14 cellular contexts compared by ENCODE assay signal in genomic region chr14:52031781-52032180, GRCh38. TPM values are rescaled to one million over a fixed set of nuclear protein-coding genes. Genes with fewer than 3 reads are reported as not detected.
DNase-seq lines count a peak whose midpoint lies in the region; ATAC-seq and TF ChIP-seq lines count a peak whose summit lies in the region.
"Had no signal": no experiment of that assay in that cellular context is flagged by ENCODE, and none has a peak within 500 bp of the region (broad histone marks: within the 10 kb centered on the region; RNA-seq: fewer than 3 reads in every experiment).

No MANE protein-coding gene starts in this region.

- no peak for TF ChIP-seq CTCF in astrocyte of the cerebellum (IDR thresholded peaks at IDR 0.05; ENCODE audit: low read depth, low read length, missing control alignments)
- TF ChIP-seq CTCF in smooth muscle cell (IDR thresholded peaks at IDR 0.05; ENCODE audit: borderline replicate concordance, insufficient read depth, poor library complexity, severe bottlenecking): no peak
- no peak for TF ChIP-seq CTCF in RWPE1 (conservative IDR thresholded peaks at IDR 0.05; ENCODE audit: low read depth)

- WGBS in smooth muscle cell (ENCODE audit: low lambda C conversion rate): 26% methylated on average over 3 of the region's 3 CpGs

- H3K9ac ChIP-seq in smooth muscle cell (ENCODE audit: low read depth): peak overlapping the region; percentile 78

- H3K4me1 ChIP-seq in smooth muscle cell (ENCODE audit: low read depth): peaks cover 13% of the 10 kb centered on the region

- H3K36me3 ChIP-seq in smooth muscle cell (ENCODE audit: low read depth): peaks cover 9% of the 10 kb centered on the region

- CTCF ChIA-PET in RWPE1 (lab: Yijun Ruan, JAX): no interaction called here

- peaks cover 16% of the 10 kb centered on the region for H3K27me3 Mint-ChIP-seq in activated T-cell treated with anti-CD3 and anti-CD28 coated beads, Interleukin-2, amount 50 U/mL, for 72 hours (ENCODE audit: low read depth)
- H3K27me3 Mint-ChIP-seq in activated naive CD8-positive, alpha-beta T cell treated with anti-CD3 and anti-CD28 coated beads for 36 hours: peaks cover 12% of the 10 kb centered on the region

- H3K27me3 ChIP-seq in smooth muscle cell (ENCODE audit: low read depth): no peaks in the 10 kb centered on the region

- peak overlapping the region; percentile 69 for H3K4me2 ChIP-seq in smooth muscle cell

- ATAC-seq in left cardiac atrium: peak; percentile 95 to 97
- ATAC-seq in activated T-cell treated with anti-CD3 and anti-CD28 coated beads, Interleukin-2, amount 50 U/mL, for 72 hours (replicated peaks in 1 of 2): no peak
- ATAC-seq: WTC11 had no signal

- no peak overlapping the region for H3K4me3 Mint-ChIP-seq in activated T-cell treated with anti-CD3 and anti-CD28 coated beads, Interleukin-2, amount 50 U/mL, for 72 hours
- no peak overlapping the region for H3K4me3 Mint-ChIP-seq in activated naive CD8-positive, alpha-beta T cell treated with anti-CD3 and anti-CD28 coated beads for 36 hours
- H3K4me3 Mint-ChIP-seq: activated T-helper 1 cell treated with anti-CD3 and anti-CD28 coated beads, Interleukin-12 subunit alpha, Interleukin-12 subunit beta, Interleukin-2, Interleukin-4 antibody, amounts not matched to agents 30 ng/mL and 10 ng/mL and 1 ng/mL, durations not matched to agents 14 hours and 24 hours and 36 hours; H9; WTC11 had no signal

- POLR2A ChIA-PET in RWPE1 (lab: Yijun Ruan, JAX; ENCODE audit: low non-redundant PET): no interaction called here

- no peak overlapping the region for H2AFZ ChIP-seq in smooth muscle cell (ENCODE audit: low read depth)

- in situ Hi-C loops in astrocyte of the cerebellum (cut with HindIII; ENCODE audit: low sequenced_read_pairs): no loop called here

- intact Hi-C loops in left cardiac atrium (cut with DNase I): no loop called here

- H3F3A ChIP-seq in smooth muscle cell (ENCODE audit: low read depth): peaks cover 22% of the 10 kb centered on the region

- H4K20me1 ChIP-seq in smooth muscle cell (ENCODE audit: low read depth): no peaks in the 10 kb centered on the region

- peaks cover 4% of the 10 kb centered on the region for H3K4me1 Mint-ChIP-seq in activated T-cell treated with anti-CD3 and anti-CD28 coated beads, Interleukin-2, amount 50 U/mL, for 72 hours (ENCODE audit: low read depth)
- no peaks in the 10 kb centered on the region for H3K4me1 Mint-ChIP-seq in activated naive CD8-positive, alpha-beta T cell treated with anti-CD3 and anti-CD28 coated beads for 36 hours

- no peak overlapping the region for H3K27ac Mint-ChIP-seq in activated T-cell treated with anti-CD3 and anti-CD28 coated beads, Interleukin-2, amount 50 U/mL, for 72 hours
- H3K27ac Mint-ChIP-seq in activated naive CD8-positive, alpha-beta T cell treated with anti-CD3 and anti-CD28 coated beads for 36 hours: no peak overlapping the region
- H3K27ac Mint-ChIP-seq: activated T-helper 1 cell treated with anti-CD3 and anti-CD28 coated beads, Interleukin-12 subunit alpha, Interleukin-12 subunit beta, Interleukin-2, Interleukin-4 antibody, amounts not matched to agents 30 ng/mL and 10 ng/mL and 1 ng/mL, durations not matched to agents 14 hours and 24 hours and 36 hours; H9; WTC11 had no signal

- H3K9me3 ChIP-seq in smooth muscle cell (replicated peaks; ENCODE audit: low read depth): no peaks in the 10 kb centered on the region

- peaks cover 0 to 1% of the 10 kb centered on the region in 2 donors for H3K36me3 Mint-ChIP-seq in activated T-cell treated with anti-CD3 and anti-CD28 coated beads, Interleukin-2, amount 50 U/mL, for 72 hours (ENCODE audit: insufficient read depth in 2 of 2)
- no peaks in the 10 kb centered on the region for H3K36me3 Mint-ChIP-seq in activated naive CD8-positive, alpha-beta T cell treated with anti-CD3 and anti-CD28 coated beads for 36 hours
- H3K36me3 Mint-ChIP-seq: WTC11 had no signal

- H3K27ac ChIP-seq in smooth muscle cell (ENCODE audit: low read depth) (peak overlapping the region; percentile 89), RWPE1 (no peak overlapping the region)
- H3K27ac ChIP-seq: C4-2B had no signal

- peaks cover 0 to 5% of the 10 kb centered on the region in 2 donors for H3K9me3 Mint-ChIP-seq in activated T-cell treated with anti-CD3 and anti-CD28 coated beads, Interleukin-2, amount 50 U/mL, for 72 hours
- peaks cover 2% of the 10 kb centered on the region for H3K9me3 Mint-ChIP-seq in activated naive CD8-positive, alpha-beta T cell treated with anti-CD3 and anti-CD28 coated beads for 36 hours
- H3K9me3 Mint-ChIP-seq: activated T-helper 1 cell treated with anti-CD3 and anti-CD28 coated beads, Interleukin-12 subunit alpha, Interleukin-12 subunit beta, Interleukin-2, Interleukin-4 antibody, amounts not matched to agents 30 ng/mL and 10 ng/mL and 1 ng/mL, durations not matched to agents 14 hours and 24 hours and 36 hours; WTC11 had no signal

- DNase-seq in EL (peak; percentile 91), astrocyte of the cerebellum (ENCODE audit: low read depth) (peak; percentile 92), left cardiac atrium (peak; percentile 81), smooth muscle cell (lab: John Stamatoyannopoulos, UW; ENCODE audit: unreplicated experiment) (no peak), MV-4-11 (lab: John Stamatoyannopoulos, UW) (no peak), RWPE1 (ENCODE audit: low spot score) (no peak)
- no peak for DNase-seq in activated T-cell treated with anti-CD3 and anti-CD28 coated beads, Interleukin-2, amount 50 U/mL, for 72 hours
- DNase-seq in activated naive CD8-positive, alpha-beta T cell treated with anti-CD3 and anti-CD28 coated beads for 36 hours: no peak
- DNase-seq: H9; midbrain; stimulated activated CD4-positive, alpha-beta T cell treated with anti-CD3 and anti-CD28 coated beads, Interleukin-15, amount 100 ng/mL, for 24 hours had no signal

- no peaks in the 10 kb centered on the region for H3K79me2 ChIP-seq in smooth muscle cell (ENCODE audit: low read depth)

- H3K4me3 ChIP-seq in astrocyte of the cerebellum (ENCODE audit: low read depth, low read length) (no peak overlapping the region), smooth muscle cell (no peak overlapping the region)

RNA-seq across cellular contexts. Expression of gene NID2, which starts 37.1 kb away (rescaled TPM):
- total RNA-seq in left cardiac atrium: 10 to 100 TPM; 29.4 to 42.1 TPM
- total RNA-seq in smooth muscle cell: 217 and 229 TPM in 2 replicates
- 130 and 196 TPM in 2 replicates for polyA plus RNA-seq in smooth muscle cell
- under 1 TPM; 0.19 to 0.24 TPM for total RNA-seq in activated T-cell treated with anti-CD3 and anti-CD28 coated beads, Interleukin-2, amount 50 U/mL, for 72 hours
- total RNA-seq in activated naive CD8-positive, alpha-beta T cell treated with anti-CD3 and anti-CD28 coated beads for 36 hours: not detected

RNA-seq across cellular contexts. Expression of gene RTRAF, which starts 42.4 kb away (rescaled TPM):
- total RNA-seq in left cardiac atrium (100 to 1,000 TPM; 172 to 187 TPM), smooth muscle cell (143 and 163 TPM in 2 replicates)
- 218 and 221 TPM in 2 replicates for polyA plus RNA-seq in smooth muscle cell
- total RNA-seq in activated T-cell treated with anti-CD3 and anti-CD28 coated beads, Interleukin-2, amount 50 U/mL, for 72 hours: 100 to 1,000 TPM; 191 to 207 TPM
- total RNA-seq in activated naive CD8-positive, alpha-beta T cell treated with anti-CD3 and anti-CD28 coated beads for 36 hours: 100 to 1,000 TPM; 235 to 243 TPM

Comparison
In these comparisons a context has a peak if more than half of its experiments do, and no peak if none do; other contexts are left out.
1. DNase-seq: peak in EL (single experiment), astrocyte of the cerebellum (single experiment) and left cardiac atrium (single experiment); none in smooth muscle cell (single experiment), activated T-cell treated with anti-CD3 and anti-CD28 coated beads, Interleukin-2, amount 50 U/mL, for 72 hours (0 of 2), MV-4-11 (single experiment), RWPE1 (single experiment) and activated naive CD8-positive, alpha-beta T cell treated with anti-CD3 and anti-CD28 coated beads for 36 hours (single experiment).
2. ATAC-seq: peak in left cardiac atrium (2 of 2); none in activated T-cell treated with anti-CD3 and anti-CD28 coated beads, Interleukin-2, amount 50 U/mL, for 72 hours (0 of 2).
3. RNA of gene NID2, which starts 37.1 kb away (total RNA-seq): 217 to 229 TPM in smooth muscle cell and 29.4 to 42.1 TPM in left cardiac atrium; 0.19 to 0.24 TPM in activated T-cell treated with anti-CD3 and anti-CD28 coated beads, Interleukin-2, amount 50 U/mL, for 72 hours and not detected in activated naive CD8-positive, alpha-beta T cell treated with anti-CD3 and anti-CD28 coated beads for 36 hours; every median in the first group is over 10 times any median in the second.